Comparison of ENCODE assay signal across 25 cellular contexts in the genomic region with DNA sequence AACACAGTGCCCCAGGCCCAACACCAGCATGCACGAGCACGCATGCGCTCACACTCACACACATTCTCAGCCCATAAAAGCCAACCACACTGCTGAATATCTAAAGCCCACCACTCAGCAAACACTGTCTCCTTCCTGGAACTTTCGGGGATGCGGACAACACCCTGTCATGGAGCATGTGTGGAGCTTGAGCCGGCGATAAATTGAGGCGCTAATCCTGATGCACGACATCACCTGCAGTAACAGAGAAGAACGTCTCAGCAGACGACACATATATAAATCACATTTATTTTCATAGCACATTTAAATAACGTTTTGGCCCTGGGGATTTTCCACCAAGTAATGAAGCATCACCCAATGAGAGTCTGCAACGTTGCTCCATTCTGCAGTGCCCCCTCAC.
"Had no signal": no experiment of that assay in that cellular context is flagged by ENCODE, and none has a peak within 500 bp of the region (broad histone marks: within the 10 kb centered on the region; RNA-seq: fewer than 3 reads in every experiment).

No MANE protein-coding gene starts in this region.

- DNase-seq: hippocampal formation; kidney; left colon; left lung; lower lobe of right lung; mammary epithelial cell; mesenchymal stem cell; naive thymus-derived CD8-positive, alpha-beta T cell; ovary; right cardiac atrium; stimulated activated CD4-positive, alpha-beta T cell treated with anti-CD3 and anti-CD28 coated beads, Interleukin-12 subunit alpha, Interleukin-12 subunit beta, amount 100 ng/mL, for 4 hours; stimulated activated CD4-positive, alpha-beta T cell treated with anti-CD3 and anti-CD28 coated beads, Interleukin-15, amount 100 ng/mL, for 24 hours; stimulated activated CD4-positive, alpha-beta T cell treated with anti-CD3 and anti-CD28 coated beads, Interleukin-2, amount 100 ng/mL, for 24 hours; stimulated activated CD4-positive, alpha-beta T cell treated with anti-CD3 and anti-CD28 coated beads, Interleukin-4, amount 100 ng/mL, for 1 hour; stimulated activated naive B cell treated with anti-CD40 and anti-IgM and Interleukin-4, amounts not matched to agents 10 μg/mL and 1 μg/mL and 100 μg/mL, for 72 hours; stimulated activated naive CD8-positive, alpha-beta T cell treated with anti-CD3 and anti-CD28 coated beads, Interleukin-15, Interleukin-2, amounts not matched to agents 100 U/mL and 50 U/mL, for 24 hours; stomach; testis; thyroid gland; trophoblast cell; upper lobe of right lung had no signal

- H3K36me3 Mint-ChIP-seq: naive thymus-derived CD8-positive, alpha-beta T cell; stimulated activated naive B cell treated with anti-CD40 and anti-IgM and Interleukin-4, amounts not matched to agents 10 μg/mL and 1 μg/mL and 100 μg/mL, for 72 hours had no signal

- FAIRE-seq: kidney, urothelium cell line had no signal

- H3K36me3 ChIP-seq: left lung, lower lobe of right lung, ovary, stomach, thyroid gland, upper lobe of right lung had no signal

- H3K27me3 ChIP-seq: ovary, testis had no signal

- H3K9me3 Mint-ChIP-seq: naive thymus-derived CD8-positive, alpha-beta T cell; stimulated activated naive B cell treated with anti-CD40 and anti-IgM and Interleukin-4, amounts not matched to agents 10 μg/mL and 1 μg/mL and 100 μg/mL, for 72 hours had no signal

- H3K4me1 Mint-ChIP-seq: naive thymus-derived CD8-positive, alpha-beta T cell; stimulated activated naive B cell treated with anti-CD40 and anti-IgM and Interleukin-4, amounts not matched to agents 10 μg/mL and 1 μg/mL and 100 μg/mL, for 72 hours had no signal

- H3K4me3 Mint-ChIP-seq: naive thymus-derived CD8-positive, alpha-beta T cell; stimulated activated naive B cell treated with anti-CD40 and anti-IgM and Interleukin-4, amounts not matched to agents 10 μg/mL and 1 μg/mL and 100 μg/mL, for 72 hours had no signal

- H3K9me3 ChIP-seq: left lung, lower lobe of right lung, ovary, stomach, testis, thyroid gland, upper lobe of right lung had no signal

- H3K4me3 ChIP-seq: left lung, lower lobe of right lung, ovary, skin epidermis, stomach, testis, thyroid gland, upper lobe of right lung had no signal

- H3K27ac ChIP-seq: left lung, lower lobe of right lung, ovary, skin epidermis, stomach, testis, thyroid gland, upper lobe of right lung had no signal

- H3K27ac Mint-ChIP-seq: progenitor cell of endocrine pancreas; stimulated activated naive B cell treated with anti-CD40 and anti-IgM and Interleukin-4, amounts not matched to agents 10 μg/mL and 1 μg/mL and 100 μg/mL, for 72 hours had no signal

- ATAC-seq: left colon; left lung; lower lobe of right lung; naive thymus-derived CD8-positive, alpha-beta T cell; right cardiac atrium; sciatic nerve; stimulated activated naive B cell treated with anti-CD40 and anti-IgM and Interleukin-4, amounts not matched to agents 10 μg/mL and 1 μg/mL and 100 μg/mL, for 72 hours; stimulated activated naive CD8-positive, alpha-beta T cell treated with anti-CD3 and anti-CD28 coated beads, Interleukin-15, Interleukin-2, amounts not matched to agents 100 U/mL and 50 U/mL, for 24 hours; upper lobe of right lung had no signal

- H3K4me1 ChIP-seq: left lung, lower lobe of right lung, stomach, testis, thyroid gland, upper lobe of right lung had no signal
